ENCODE assay signal across 10 cellular contexts in genomic region chr3:14989943-14990753, GRCh38. TPM values are rescaled to one million over a fixed set of nuclear protein-coding genes. Genes with fewer than 3 reads are reported as not detected.
DNase-seq lines count a peak whose midpoint lies in the region; ATAC-seq and TF ChIP-seq lines count a peak whose summit lies in the region.
"Had no signal": no experiment of that assay in that cellular context is flagged by ENCODE, and none has a peak within 500 bp of the region (broad histone marks: within the 10 kb centered on the region; RNA-seq: fewer than 3 reads in every experiment).

No MANE protein-coding gene starts in this region.

- H3K36me3 Mint-ChIP-seq in type B pancreatic cell: peaks cover under 1% of the 10 kb centered on the region
- H3K36me3 Mint-ChIP-seq in activated CD4-positive, alpha-beta T cell treated with anti-CD3 and anti-CD28 coated beads for 36 hours (ENCODE audit: low read depth): peaks cover 1% of the 10 kb centered on the region

- intact Hi-C loops in left colon (cut with DNase I, micrococcal nuclease): no loop called here
- intact Hi-C loops in activated CD4-positive, alpha-beta T cell treated with anti-CD3 and anti-CD28 coated beads for 36 hours (cut with DNase I, micrococcal nuclease): loop anchor here in 1 of 2 experiments (1.0 kb wide), 1 partner anchor 42 kb away; no protein-coding TSS in a partner anchor

- CTCF ChIA-PET in activated CD4-positive, alpha-beta T cell treated with anti-CD3 and anti-CD28 coated beads for 36 hours (lab: Charles Lee): interaction anchor here (0.9 to 1.2 kb wide), 2 partner anchors 27 to 213 kb away, joined by 3 read pairs; no protein-coding TSS in a partner anchor

- H3K9me3 Mint-ChIP-seq in type B pancreatic cell: no peaks in the 10 kb centered on the region
- no peaks in the 10 kb centered on the region for H3K9me3 Mint-ChIP-seq in activated CD4-positive, alpha-beta T cell treated with anti-CD3 and anti-CD28 coated beads for 36 hours (ENCODE audit: low read depth)

- POLR2A ChIA-PET in activated CD4-positive, alpha-beta T cell treated with anti-CD3 and anti-CD28 coated beads for 36 hours (lab: Charles Lee): no interaction called here

- no peak for TF ChIP-seq CTCF in type B pancreatic cell (conservative IDR thresholded peaks at IDR 0.05)

- H3K27me3 Mint-ChIP-seq in type B pancreatic cell: no peaks in the 10 kb centered on the region
- no peaks in the 10 kb centered on the region for H3K27me3 Mint-ChIP-seq in activated CD4-positive, alpha-beta T cell treated with anti-CD3 and anti-CD28 coated beads for 36 hours

- peaks cover 39% of the 10 kb centered on the region for H3K4me1 Mint-ChIP-seq in type B pancreatic cell (ENCODE audit: unreplicated experiment)
- H3K4me1 Mint-ChIP-seq in activated CD4-positive, alpha-beta T cell treated with anti-CD3 and anti-CD28 coated beads for 36 hours: peaks cover 40% of the 10 kb centered on the region

- peak overlapping the region; percentile 21 for H3K4me3 Mint-ChIP-seq in type B pancreatic cell
- H3K4me3 Mint-ChIP-seq in activated CD4-positive, alpha-beta T cell treated with anti-CD3 and anti-CD28 coated beads for 36 hours: no peak overlapping the region

- ATAC-seq in left colon: peak; percentile 36
- ATAC-seq in GM19463 (IDR thresholded peaks at IDR 0.05; ENCODE audit: unreplicated experiment): no peak
- ATAC-seq in activated CD4-positive, alpha-beta T cell treated with anti-CD3 and anti-CD28 coated beads for 36 hours: no peak

- peak; percentile 0 to 6 for DNase-seq in SHP77 (lab: John Stamatoyannopoulos, UW)
- no peak for DNase-seq in SHP77 treated with DMSO at 0.1 percent for 48 hours (lab: John Stamatoyannopoulos, UW)
- DNase-seq in brain pericyte (ENCODE audit: low read depth, low spot score): peak; percentile 63
- no peak for DNase-seq in left colon
- no peak for DNase-seq in type B pancreatic cell (ENCODE audit: extremely low spot score, unreplicated experiment)
- no peak for DNase-seq in activated effector memory CD4-positive, alpha-beta T cell treated with anti-CD3 and anti-CD28 coated beads, Interleukin-2, amount 50 U/mL, for 16 hours
- DNase-seq in activated CD4-positive, alpha-beta T cell treated with anti-CD3 and anti-CD28 coated beads for 36 hours: no peak
- DNase-seq: ACHN, NCI-H187 had no signal

- peak overlapping the region; percentile 62 for H3K27ac Mint-ChIP-seq in type B pancreatic cell
- no peak overlapping the region for H3K27ac Mint-ChIP-seq in activated CD4-positive, alpha-beta T cell treated with anti-CD3 and anti-CD28 coated beads for 36 hours

RNA-seq across cellular contexts. Expression of gene NR2C2, which starts 42.8 kb away (rescaled TPM):
- total RNA-seq in left colon (10 to 100 TPM; 41.8 to 43.6 TPM), type B pancreatic cell (ENCODE audit: low replicate concordance) (43.6 and 47.7 TPM in 2 replicates)
- total RNA-seq in activated CD4-positive, alpha-beta T cell treated with anti-CD3 and anti-CD28 coated beads for 36 hours: 10 to 100 TPM; 46.8 to 52.8 TPM

Comparison
In these comparisons a context has a peak if more than half of its experiments do, and no peak if none do; other contexts are left out.
1. DNase-seq: peak in SHP77 (2 of 2) and brain pericyte (single experiment); none in SHP77 treated with DMSO at 0.1 percent for 48 hours (single experiment), left colon (0 of 2), type B pancreatic cell (single experiment), activated effector memory CD4-positive, alpha-beta T cell treated with anti-CD3 and anti-CD28 coated beads, Interleukin-2, amount 50 U/mL, for 16 hours (single experiment) and activated CD4-positive, alpha-beta T cell treated with anti-CD3 and anti-CD28 coated beads for 36 hours (single experiment).